In genomic region chr18:49730951-49731391, GRCh38 we compare ENCODE assay signal across 29 cellular contexts.
A peak's percentile ranks its signal among the peaks of the same experiment; 100 is the strongest.
DNase-seq lines count a peak whose midpoint lies in the region; ATAC-seq, FAIRE-seq and TF ChIP-seq lines count a peak whose summit lies in the region.
"Had no signal": no experiment of that assay in that cellular context is flagged by ENCODE, and none has a peak within 500 bp of the region (broad histone marks: within the 10 kb centered on the region; RNA-seq: fewer than 3 reads in every experiment).

No MANE protein-coding gene starts in this region.

- H3K27ac ChIP-seq in RWPE2 (ENCODE audit: poor library complexity, severe bottlenecking): peak overlapping the region; percentile 70
- H3K27ac ChIP-seq in suprapubic skin: no peak overlapping the region
- H3K27ac ChIP-seq: esophagus squamous epithelium, lower lobe of right lung, prostate gland had no signal

- H3K27me3 ChIP-seq in RWPE2 (ENCODE audit: insufficient read depth, poor library complexity, severe bottlenecking) (no peaks in the 10 kb centered on the region), suprapubic skin (no peaks in the 10 kb centered on the region)

- DNase-seq in ELF-1 (ENCODE audit: low read depth, low spot score) (peak; percentile 51), RWPE2 (ENCODE audit: low spot score) (no peak), islet precursor cell (peak; percentile 74), neural crest cell (ENCODE audit: low read depth, low spot score) (no peak), GM12891 (ENCODE audit: insufficient read length, low spot score) (no peak), SHP77 treated with DMSO at 0.1 percent for 48 hours (lab: John Stamatoyannopoulos, UW) (no peak), suprapubic skin (ENCODE audit: low spot score in 2 of 2) (no peak), NCI-H1092 (lab: John Stamatoyannopoulos, UW) (no peak)
- DNase-seq: activated CD4-positive, alpha-beta T cell treated with anti-CD3 and anti-CD28 coated beads for 36 hours; activated effector memory CD4-positive, alpha-beta T cell treated with anti-CD3 and anti-CD28 coated beads, Interleukin-2, amount 50 U/mL, for 16 hours; activated T-cell treated with anti-CD3 and anti-CD28 coated beads for 4 hours; CD4-positive, alpha-beta memory T cell; DMS 273 treated with DMSO at 0.1 percent for 48 hours; esophagus squamous epithelium; HCEC 1CT; hippocampal formation; Karpas-422; lower lobe of right lung; NCI-H1436 treated with DMSO at 0.1 percent for 48 hours; NCI-H446 treated with DMSO at 0.1 percent for 48 hours; T-helper 17 cell had no signal

- TF ChIP-seq CTCF in RWPE2 (IDR thresholded peaks at IDR 0.05; ENCODE audit: poor library complexity, severe bottlenecking) (no peak), neural crest cell (conservative IDR thresholded peaks at IDR 0.05) (no peak), suprapubic skin (IDR thresholded peaks at IDR 0.05) (no peak)

- TF ChIP-seq POLR2A in GM12891 (IDR thresholded peaks at IDR 0.05; ENCODE audit: low read depth, low read length) (no peak), suprapubic skin (IDR thresholded peaks at IDR 0.05) (no peak)

- no peak for FAIRE-seq in GM12891 (lab: Jason Lieb, UNC)
- FAIRE-seq: astrocyte, frontal cortex, islet of Langerhans had no signal

- no peak for TF ChIP-seq EP300 in suprapubic skin (IDR thresholded peaks at IDR 0.05)

- 68% methylated on average over 4 of the region's 4 CpGs for WGBS in suprapubic skin

- no peak overlapping the region for H3K4me3 ChIP-seq in RWPE2 (ENCODE audit: severe bottlenecking)
- H3K4me3 ChIP-seq in suprapubic skin: no peak overlapping the region
- H3K4me3 ChIP-seq: esophagus squamous epithelium, lower lobe of right lung, prostate gland had no signal

- no peak for ATAC-seq in RWPE2 (ENCODE audit: low read depth)
- ATAC-seq: activated CD4-positive, alpha-beta T cell treated with anti-CD3 and anti-CD28 coated beads for 36 hours; lower lobe of right lung; SK-N-SH treated with all-trans-retinoic acid at 6 μM for 48 hours; T-helper 17 cell had no signal

- H3K4me1 Mint-ChIP-seq in neural crest cell: peaks cover 23% of the 10 kb centered on the region
- H3K4me1 Mint-ChIP-seq: activated CD4-positive, alpha-beta T cell treated with anti-CD3 and anti-CD28 coated beads for 36 hours; CD4-positive, alpha-beta memory T cell; central memory CD8-positive, alpha-beta T cell; T-helper 17 cell had no signal

- H3K9me3 ChIP-seq in RWPE2 (ENCODE audit: severe bottlenecking) (no peaks in the 10 kb centered on the region), suprapubic skin (no peaks in the 10 kb centered on the region)
- H3K9me3 ChIP-seq: esophagus squamous epithelium, lower lobe of right lung, prostate gland had no signal

- H3K4me1 ChIP-seq in RWPE2 (ENCODE audit: insufficient read depth, poor library complexity, severe bottlenecking) (peaks cover 31% of the 10 kb centered on the region), suprapubic skin (peaks cover 4% of the 10 kb centered on the region)
- H3K4me1 ChIP-seq: prostate gland had no signal

- H3K36me3 ChIP-seq in RWPE2 (ENCODE audit: low read depth): no peaks in the 10 kb centered on the region
- no peaks in the 10 kb centered on the region for H3K36me3 ChIP-seq in suprapubic skin
- H3K36me3 ChIP-seq: esophagus squamous epithelium, lower lobe of right lung, prostate gland had no signal

- no peak overlapping the region for H3K4me3 Mint-ChIP-seq in neural crest cell
- H3K4me3 Mint-ChIP-seq: activated CD4-positive, alpha-beta T cell treated with anti-CD3 and anti-CD28 coated beads for 36 hours; CD4-positive, alpha-beta memory T cell; central memory CD8-positive, alpha-beta T cell; dendritic cell treated with granulocyte-macrophage colony-stimulating factor and Interleukin-4, amounts not matched to agents 40 ng/mL and 50 ng/mL, for 4 days; stimulated activated naive CD8-positive, alpha-beta T cell treated with anti-CD3 and anti-CD28 coated beads, Interleukin-15, Interleukin-2, amounts not matched to agents 100 ng/mL and 50 ng/mL, for 24 hours; T-helper 17 cell had no signal

- H3K27me3 Mint-ChIP-seq in neural crest cell (ENCODE audit: low read depth): no peaks in the 10 kb centered on the region
- H3K27me3 Mint-ChIP-seq: activated CD4-positive, alpha-beta T cell treated with anti-CD3 and anti-CD28 coated beads for 36 hours had no signal

- H3K9me3 Mint-ChIP-seq in neural crest cell: peaks cover 2% of the 10 kb centered on the region
- H3K9me3 Mint-ChIP-seq: CD4-positive, alpha-beta memory T cell; central memory CD8-positive, alpha-beta T cell; dendritic cell treated with granulocyte-macrophage colony-stimulating factor and Interleukin-4, amounts not matched to agents 40 ng/mL and 50 ng/mL, for 4 days; stimulated activated naive CD8-positive, alpha-beta T cell treated with anti-CD3 and anti-CD28 coated beads, Interleukin-15, Interleukin-2, amounts not matched to agents 100 ng/mL and 50 ng/mL, for 24 hours had no signal

- peak overlapping the region; percentile 20 for H3K27ac Mint-ChIP-seq in neural crest cell (ENCODE audit: unreplicated experiment)
- H3K27ac Mint-ChIP-seq: activated CD4-positive, alpha-beta T cell treated with anti-CD3 and anti-CD28 coated beads for 36 hours; dendritic cell treated with granulocyte-macrophage colony-stimulating factor and Interleukin-4, amounts not matched to agents 40 ng/mL and 50 ng/mL, for 4 days; stimulated activated naive CD8-positive, alpha-beta T cell treated with anti-CD3 and anti-CD28 coated beads, Interleukin-15, Interleukin-2, amounts not matched to agents 100 ng/mL and 50 ng/mL, for 24 hours; T-helper 17 cell had no signal

- no peaks in the 10 kb centered on the region for H3K36me3 Mint-ChIP-seq in neural crest cell (ENCODE audit: low read depth)
- H3K36me3 Mint-ChIP-seq: CD4-positive, alpha-beta memory T cell had no signal

TF ChIP-seq in GM12891, 5 proteins besides CTCF, POLR2A, EP300 and RAD21:
- TF ChIP-seq POU2F2 (IDR thresholded peaks at IDR 0.05; ENCODE audit: low read depth, low read length): no peak
- no peak for TF ChIP-seq PAX5 (IDR thresholded peaks at IDR 0.05; ENCODE audit: insufficient read depth, low read length, severe bottlenecking)
- TF ChIP-seq POLR2AphosphoS5 (IDR thresholded peaks at IDR 0.05; ENCODE audit: low read depth, low read length): no peak
- TF ChIP-seq SPI1 (IDR thresholded peaks at IDR 0.05; ENCODE audit: low read depth, low read length): no peak
- TF ChIP-seq TAF1 (IDR thresholded peaks at IDR 0.05; ENCODE audit: low read depth, low read length): no peak

Comparison
In these comparisons a context has a peak if more than half of its experiments do, and no peak if none do; other contexts are left out.
1. DNase-seq: peak in ELF-1 (single experiment) and islet precursor cell (single experiment); none in RWPE2 (single experiment), neural crest cell (single experiment), GM12891 (single experiment), SHP77 treated with DMSO at 0.1 percent for 48 hours (single experiment), suprapubic skin (0 of 2) and NCI-H1092 (single experiment).